ENCODE assay signal across 8 cellular contexts in genomic region chr22:36873614-36874308, GRCh38. TPM values are rescaled to one million over a fixed set of nuclear protein-coding genes. Genes with fewer than 3 reads are reported as not detected.
A peak's percentile ranks its signal among the peaks of the same experiment; 100 is the strongest.
DNase-seq lines count a peak whose midpoint lies in the region; ATAC-seq and TF ChIP-seq lines count a peak whose summit lies in the region.

No MANE protein-coding gene starts in this region.

- H3K4me1 Mint-ChIP-seq in chondrocyte (ENCODE audit: low read depth): peaks cover 5% of the 10 kb centered on the region

- DNase-seq in SK-MEL-5 (ENCODE audit: low read depth, low spot score) (peak; percentile 74), chondrocyte (ENCODE audit: low spot score) (no peak), right lobe of liver (peak in 2 of 3 donors; percentile 56 to 69), suprapubic skin (ENCODE audit: low spot score in 2 of 2) (no peak), NCI-H146 (lab: John Stamatoyannopoulos, UW) (no peak)

- peaks cover 76% of the 10 kb centered on the region for H3K36me3 ChIP-seq in DOHH2 (ENCODE audit: control insufficient read depth, low read length)
- no peaks in the 10 kb centered on the region for H3K36me3 ChIP-seq in right lobe of liver
- H3K36me3 ChIP-seq in suprapubic skin: no peaks in the 10 kb centered on the region

- no peaks in the 10 kb centered on the region for H3K79me2 ChIP-seq in DOHH2 (ENCODE audit: control insufficient read depth, low read length)

- H3K9me2 ChIP-seq in DOHH2 (replicated peaks; ENCODE audit: control insufficient read depth, low read length): no peaks in the 10 kb centered on the region

- H3K27ac ChIP-seq in DOHH2 (ENCODE audit: low read depth, low read length) (no peak overlapping the region), right lobe of liver (peak overlapping the region; percentile 23 to 56 (median 24)), suprapubic skin (peak overlapping the region; percentile 47)

- H3K9me3 ChIP-seq in DOHH2 (ENCODE audit: control insufficient read depth, insufficient read depth, low read length) (no peaks in the 10 kb centered on the region), right lobe of liver (no peaks in the 10 kb centered on the region), suprapubic skin (no peaks in the 10 kb centered on the region)

- intact Hi-C loops in right lobe of liver (cut with DNase I): loop anchor here (10.0 kb wide), 2 partner anchors 91 to 101 kb away; no protein-coding TSS in a partner anchor

- H3K4me1 ChIP-seq in DOHH2 (ENCODE audit: control insufficient read depth, low read length): peaks cover 3% of the 10 kb centered on the region; the same call in 1 of the 2 replicates
- peaks cover 0 to 12% (median 5%) of the 10 kb centered on the region in 4 donors for H3K4me1 ChIP-seq in right lobe of liver
- H3K4me1 ChIP-seq in suprapubic skin: peaks cover 29% of the 10 kb centered on the region

- peaks cover 47% of the 10 kb centered on the region for H3K27me3 Mint-ChIP-seq in chondrocyte (ENCODE audit: low read depth)

- no peak overlapping the region for H3K27ac Mint-ChIP-seq in chondrocyte (ENCODE audit: unreplicated experiment)

- H3K9me3 Mint-ChIP-seq in chondrocyte (ENCODE audit: low read depth): no peaks in the 10 kb centered on the region

- in situ Hi-C loops in SK-MEL-5 (cut with HindIII; ENCODE audit: low pct_unique_long_range_greater_than_20kb, low sequenced_read_pairs): no loop called here

- H4K20me1 ChIP-seq in DOHH2 (ENCODE audit: control insufficient read depth, insufficient read depth, low read depth, low read length): no peaks in the 10 kb centered on the region

- no peak overlapping the region for H3K4me3 Mint-ChIP-seq in chondrocyte (ENCODE audit: unreplicated experiment)

- H3K27me3 ChIP-seq in DOHH2 (ENCODE audit: control insufficient read depth, low read length): no peaks in the 10 kb centered on the region
- H3K27me3 ChIP-seq in right lobe of liver: no peaks in the 10 kb centered on the region
- peaks cover 26% of the 10 kb centered on the region for H3K27me3 ChIP-seq in suprapubic skin

- no peak for TF ChIP-seq EP300 in suprapubic skin (IDR thresholded peaks at IDR 0.05)

- no peaks in the 10 kb centered on the region for H3F3A ChIP-seq in DOHH2 (ENCODE audit: control insufficient read depth, insufficient read depth)

- no peak overlapping the region for H3K4me2 ChIP-seq in DOHH2 (ENCODE audit: low read length)

- ATAC-seq in GM19324 (IDR thresholded peaks at IDR 0.05; ENCODE audit: low FRiP score, unreplicated experiment) (peak; percentile 76), HG03432 (IDR thresholded peaks at IDR 0.05; ENCODE audit: unreplicated experiment) (peak; percentile 84), right lobe of liver (peak; percentile 94 to 98 (median 96))

- TF ChIP-seq POLR2A in right lobe of liver (IDR thresholded peaks at IDR 0.05) (no peak), suprapubic skin (IDR thresholded peaks at IDR 0.05) (no peak)

- 24% methylated on average over 6 of the region's 6 CpGs for WGBS in right lobe of liver (ENCODE audit: insufficient coverage, low coverage, low lambda C conversion rate, missing lambda C conversion rate)
- WGBS in suprapubic skin: 32% methylated on average over 6 of the region's 6 CpGs

- H3K4me3 ChIP-seq in DOHH2 (ENCODE audit: low read length) (no peak overlapping the region), right lobe of liver (no peak overlapping the region), suprapubic skin (no peak overlapping the region)

- TF ChIP-seq CTCF in DOHH2 (IDR thresholded peaks at IDR 0.05; ENCODE audit: low read depth, low read length, poor library complexity, severe bottlenecking) (peak; percentile 44), chondrocyte (IDR thresholded peaks at IDR 0.05) (peak; percentile 79), right lobe of liver (IDR thresholded peaks at IDR 0.05) (peak; percentile 56 to 75 (median 68)), suprapubic skin (IDR thresholded peaks at IDR 0.05) (peak; percentile 27 to 43)

- H3K36me3 Mint-ChIP-seq in chondrocyte (ENCODE audit: low read depth): no peaks in the 10 kb centered on the region

RNA-seq across cellular contexts. Expression of gene NCF4, which starts 13.0 kb away (rescaled TPM):
- total RNA-seq in SK-MEL-5 (2014; rRNA removed; shearing (Covaris generic)): not detected in 2 replicates
- polyA plus RNA-seq in SK-MEL-5 (2015; cell fraction: cytosol; rRNA removed): not detected in 2 replicates
- not detected in 2 replicates for polyA plus RNA-seq in SK-MEL-5 (2015; cell fraction: nucleus; rRNA removed)
- total RNA-seq in chondrocyte: not detected in 3 replicates
- 1 to 10 TPM; 2.3 to 6.2 (median 4.0) TPM for total RNA-seq in right lobe of liver
- total RNA-seq in suprapubic skin: 1 to 10 TPM; 1.1 to 4.5 (median 3.1) TPM

RNA-seq across cellular contexts. Expression of gene CSF2RB, which starts 39.7 kb away (rescaled TPM):
- total RNA-seq in SK-MEL-5 (2014; rRNA removed; shearing (Covaris generic)): not detected in 2 replicates
- polyA plus RNA-seq in SK-MEL-5 (2015; cell fraction: cytosol; rRNA removed): not detected in 2 replicates
- polyA plus RNA-seq in SK-MEL-5 (2015; cell fraction: nucleus; rRNA removed): 0.23 TPM in 1 of 2 replicates, not detected in the other
- total RNA-seq in chondrocyte: 0.05 to 0.19 TPM (median 0.08 TPM) in 3 replicates
- total RNA-seq in right lobe of liver: 1 to 10 TPM in 5 of 6 experiments, under 1 TPM in 1; 0.88 to 4.7 (median 2.4) TPM
- 10 to 100 TPM in 1 of 4 donors, 1 to 10 TPM in 3; 3.9 to 13.6 (median 4.7) TPM for total RNA-seq in suprapubic skin

RNA-seq across cellular contexts. Expression of gene PVALB, which starts 56.9 kb away (rescaled TPM):
- total RNA-seq in SK-MEL-5 (2014; rRNA removed; shearing (Covaris generic)): not detected in 2 replicates
- 0.96 TPM in 1 of 2 replicates, not detected in the other for polyA plus RNA-seq in SK-MEL-5 (2015; cell fraction: cytosol; rRNA removed)
- polyA plus RNA-seq in SK-MEL-5 (2015; cell fraction: nucleus; rRNA removed): not detected in 2 replicates
- total RNA-seq in chondrocyte (not detected in 3 replicates), right lobe of liver (1 to 10 TPM in 3 of 6 experiments, under 1 TPM in 1, not detected in 2; 0.59 to 1.7 (median 1.4) TPM), suprapubic skin (not detected)

Comparison
In these comparisons a context has a peak if more than half of its experiments do, and no peak if none do; other contexts are left out.
1. DNase-seq: peak in SK-MEL-5 (single experiment) and right lobe of liver (2 of 3); none in chondrocyte (single experiment), suprapubic skin (0 of 2) and NCI-H146 (single experiment).
2. Peak in every context shown above with its lines, with median percentiles within 50 percentile points of each other: CTCF ChIP-seq and ATAC-seq.